ENCODE assay signal across 8 cellular contexts in the genomic region with DNA sequence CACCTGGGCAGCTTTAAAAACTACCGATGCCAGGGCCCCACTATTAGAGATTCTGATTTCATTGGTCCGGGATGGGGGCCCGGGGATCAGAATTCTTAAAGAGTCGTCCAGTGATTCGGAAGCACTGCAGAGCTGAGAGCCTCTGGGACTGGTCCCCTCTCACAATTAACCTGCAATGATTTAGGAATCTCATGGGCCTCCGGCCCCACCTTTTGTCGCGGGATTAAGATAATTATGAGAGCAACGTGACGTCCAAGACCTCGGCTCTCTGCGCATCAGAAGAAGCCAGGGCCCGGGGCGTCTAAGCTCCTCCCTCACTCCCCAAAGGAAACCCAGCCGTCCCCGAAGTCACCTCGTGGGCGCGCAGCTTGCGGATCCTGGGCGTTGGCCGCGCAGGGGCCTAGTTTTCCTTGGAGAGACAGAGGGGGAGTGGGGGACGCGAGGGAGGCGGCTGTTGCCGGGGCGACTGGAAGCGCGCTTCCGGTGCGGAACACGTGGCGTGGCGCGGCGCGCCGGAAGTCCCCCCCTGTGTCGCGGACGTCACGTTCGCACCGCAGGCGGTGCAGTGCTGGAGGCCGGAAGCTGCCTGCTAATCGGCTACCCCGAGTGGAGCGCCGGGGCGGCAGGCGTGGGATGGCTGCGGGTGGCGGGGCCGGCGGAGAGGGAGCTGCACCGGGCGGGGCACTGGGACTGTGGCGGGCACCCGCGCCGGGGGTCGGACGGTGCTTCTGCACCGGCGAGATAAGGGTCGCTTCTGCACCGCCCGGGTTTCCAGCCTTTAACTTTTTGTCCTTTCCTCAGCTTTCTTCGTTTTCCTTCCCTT. TPM values are rescaled to one million over a fixed set of nuclear protein-coding genes. Genes with fewer than 3 reads are reported as not detected.
DNase-seq lines count a peak whose midpoint lies in the region; ATAC-seq, FAIRE-seq and TF ChIP-seq lines count a peak whose summit lies in the region.

A gene with protein sequence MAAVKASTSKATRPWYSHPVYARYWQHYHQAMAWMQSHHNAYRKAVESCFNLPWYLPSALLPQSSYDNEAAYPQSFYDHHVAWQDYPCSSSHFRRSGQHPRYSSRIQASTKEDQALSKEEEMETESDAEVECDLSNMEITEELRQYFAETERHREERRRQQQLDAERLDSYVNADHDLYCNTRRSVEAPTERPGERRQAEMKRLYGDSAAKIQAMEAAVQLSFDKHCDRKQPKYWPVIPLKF (minus strand): TSS at position 468 of the 823 bp plus-strand sequence. CDS start 8,414 bp downstream, outside the sequence.

- intact Hi-C loops in A673 (cut with micrococcal nuclease; ENCODE audit: unreplicated experiment): loop anchor here (1.0 to 10.0 kb wide), 2 partner anchors 523 to 1085 kb away; no protein-coding TSS in a partner anchor
- intact Hi-C loops in spleen (cut with DNase I; ENCODE audit: low total_unique reads): loop anchor here (10.0 kb wide), 2 partner anchors 275 to 375 kb away; partner anchors contain the start of gene TCEANC

- H3K9me3 Mint-ChIP-seq in WTC11: no peaks in the 10 kb centered on the region
- H3K9me3 Mint-ChIP-seq in immature natural killer cell: no peaks in the 10 kb centered on the region

- H3K27ac ChIP-seq in A673 (ENCODE audit: low read depth, low read length, poor library complexity, severe bottlenecking) (peak within 1 kb of the TSS; percentile 86), spleen (peak within 1 kb of the TSS; percentile 67 to 92 (median 88))

- CTCF ChIA-PET in A673 (lab: Charles Lee): no interaction called here
- CTCF ChIA-PET in WTC11 (lab: Charles Lee): interaction anchor here (0.5 to 1.6 kb wide), 7 partner anchors 92 to 431 kb away, joined by 3 to 4 read pairs (median 3); partner anchors contain the start of genes OFD1 and TRAPPC2

- 0 to 12% (median 1%) methylated on average over 36 to 71 of the region's 71 CpGs for WGBS in spleen, 5 donors

- H3K27me3 ChIP-seq in A673 (replicated peaks; ENCODE audit: insufficient read depth, low read depth, low read length, poor library complexity) (no peaks in the 10 kb centered on the region), bronchial epithelial cell (ENCODE audit: control insufficient read depth, insufficient read depth, low read length) (no peaks in the 10 kb centered on the region), spleen (replicated peaks in 1 of 7) (peaks cover 0 to 27% (median 0%) of the 10 kb centered on the region in 7 donors)

- FAIRE-seq in bronchial epithelial cell (lab: Jason Lieb, UNC): no peak

- H3K9me3 ChIP-seq in A673 (ENCODE audit: low read depth, low read length, poor library complexity, severe bottlenecking): no peaks in the 10 kb centered on the region
- H3K9me3 ChIP-seq in spleen: no peaks in the 10 kb centered on the region

- TF ChIP-seq POLR2A in spleen (IDR thresholded peaks at IDR 0.05): peak; percentile 29 to 35 (median 31)

- H3K4me3 ChIP-seq in A673 (ENCODE audit: low read depth, low read length, poor library complexity, severe bottlenecking) (peak within 1 kb of the TSS; percentile 52), bronchial epithelial cell (ENCODE audit: low read depth, low read length) (peak within 1 kb of the TSS; percentile 57), spleen (peak within 1 kb of the TSS; percentile 52 to 79 (median 68))

- H3K4me1 ChIP-seq in A673 (ENCODE audit: insufficient read depth, low read length, poor library complexity, severe bottlenecking) (peaks cover 9% of the 10 kb centered on the region), spleen (peaks cover 0 to 43% (median 33%) of the 10 kb centered on the region in 6 donors)

- peak; percentile 95 for DNase-seq in A673 (ENCODE audit: low spot score)
- peak; percentile 49 for DNase-seq in NCI-H2196 treated with DMSO at 0.1 percent for 48 hours (lab: John Stamatoyannopoulos, UW; ENCODE audit: unreplicated experiment)
- peak; percentile 74 for DNase-seq in WTC11 (ENCODE audit: low spot score)
- DNase-seq in bronchial epithelial cell (ENCODE audit: low read depth): peak; percentile 63
- DNase-seq in immature natural killer cell: peak; percentile 89 to 93 (median 93)
- peak; percentile 97 for DNase-seq in spleen

- H3K36me3 ChIP-seq in A673 (ENCODE audit: insufficient read depth, low read length, poor library complexity, severe bottlenecking): no peaks in the 10 kb centered on the region
- H3K36me3 ChIP-seq in bronchial epithelial cell (ENCODE audit: control insufficient read depth, insufficient read depth, low read length): no peaks in the 10 kb centered on the region
- H3K36me3 ChIP-seq in spleen: peaks cover 0 to 3% (median 0%) of the 10 kb centered on the region in 6 donors

- ATAC-seq in GM18861 (IDR thresholded peaks at IDR 0.05; ENCODE audit: unreplicated experiment) (peak; percentile 62), HG03103 (IDR thresholded peaks at IDR 0.05; ENCODE audit: low read depth, unreplicated experiment) (peak; percentile 87), WTC11 (peak; percentile 83)

- no peak for TF ChIP-seq CTCF in A673 (conservative IDR thresholded peaks at IDR 0.05; ENCODE audit: low read depth, low read length)
- TF ChIP-seq CTCF in WTC11 (IDR thresholded peaks at IDR 0.05): no peak
- TF ChIP-seq CTCF in bronchial epithelial cell (IDR thresholded peaks at IDR 0.05; ENCODE audit: insufficient read depth, low read length, severe bottlenecking): no peak
- no peak for TF ChIP-seq CTCF in spleen (IDR thresholded peaks at IDR 0.05 in 8 of 11, conservative IDR thresholded peaks at IDR 0.05 in 3 of 11)

- H3K27ac Mint-ChIP-seq in WTC11: peak within 1 kb of the TSS; percentile 98
- peak within 1 kb of the TSS; percentile 97 to 100 (median 100) for H3K27ac Mint-ChIP-seq in immature natural killer cell

- H3K4me1 Mint-ChIP-seq in WTC11: peaks cover 33% of the 10 kb centered on the region
- H3K4me1 Mint-ChIP-seq in immature natural killer cell: peaks cover 24 to 30% of the 10 kb centered on the region in 2 donors

- POLR2A ChIA-PET in A673 (lab: Charles Lee; ENCODE audit: low non-redundant PET): interaction anchor here (0.6 to 0.9 kb wide), 2 partner anchors 522 to 1079 kb away, joined by 3 read pairs; no protein-coding TSS in a partner anchor
- POLR2A ChIA-PET in WTC11 (lab: Charles Lee): interaction anchor here (0.6 to 2.3 kb wide), 5 partner anchors 91 to 1239 kb away, joined by 3 to 23 read pairs (median 3); partner anchors contain the start of genes OFD1, PRPS2 and TRAPPC2

- H3K27me3 Mint-ChIP-seq in WTC11 (ENCODE audit: low read depth) (no peaks in the 10 kb centered on the region), immature natural killer cell (ENCODE audit: low read depth in 3 of 3) (peaks cover 8 to 12% (median 10%) of the 10 kb centered on the region in 3 donors)

- TSS peak; percentile 63 for BruUV-seq in A673 (replicated peaks; lab: Mats Ljungman, UMichigan)

- H3K36me3 Mint-ChIP-seq in WTC11 (no peaks in the 10 kb centered on the region), immature natural killer cell (no peaks in the 10 kb centered on the region)

- H3K4me3 Mint-ChIP-seq in WTC11: peak within 1 kb of the TSS; percentile 91
- peak within 1 kb of the TSS; percentile 92 to 99 (median 98) for H3K4me3 Mint-ChIP-seq in immature natural killer cell

TF ChIP-seq in WTC11, 78 proteins besides CTCF, POLR2A, EP300 and RAD21 (continues in another document):
- TF ChIP-seq HMGA2 (CRISPR knock-in tag; IDR thresholded peaks at IDR 0.05) (no peak), JUN (CRISPR knock-in tag; IDR thresholded peaks at IDR 0.05) (no peak), TEAD1 (CRISPR knock-in tag; IDR thresholded peaks at IDR 0.05) (peak; percentile 55; the same call in 1 of the 2 replicates), CREB1 (CRISPR knock-in tag; IDR thresholded peaks at IDR 0.05) (no peak), CREM (CRISPR knock-in tag; IDR thresholded peaks at IDR 0.05) (peak; percentile 89), ZNF396 (CRISPR knock-in tag; IDR thresholded peaks at IDR 0.05; ENCODE audit: borderline replicate concordance) (no peak), ZNF671 (CRISPR knock-in tag; IDR thresholded peaks at IDR 0.05) (no peak), ZBTB21 (CRISPR knock-in tag; IDR thresholded peaks at IDR 0.05; ENCODE audit: borderline replicate concordance) (0 out of 2 replicates have a peak, but pooled peaks have one; percentile 75), ZNF232 (CRISPR knock-in tag; IDR thresholded peaks at IDR 0.05) (no peak), FOXP4 (CRISPR knock-in tag; IDR thresholded peaks at IDR 0.05) (no peak), SMAD3 (CRISPR knock-in tag; IDR thresholded peaks at IDR 0.05; ENCODE audit: borderline replicate concordance) (no peak), GRHL2 (CRISPR knock-in tag; IDR thresholded peaks at IDR 0.05; ENCODE audit: insufficient replicate concordance, severe bottlenecking) (no peak), IRF1 (CRISPR knock-in tag; IDR thresholded peaks at IDR 0.05) (no peak)

RNA-seq across cellular contexts. Expression of the gene that starts here (rescaled TPM):
- 9.2 and 12.7 TPM in 2 replicates for total RNA-seq in A673 (2021)
- total RNA-seq in WTC11 (2021): 20.6 to 22.0 TPM (median 21.1 TPM) in 3 replicates
- 7.9 and 14.2 TPM in 2 replicates for total RNA-seq in bronchial epithelial cell
- polyA plus RNA-seq in immature natural killer cell: 10 to 100 TPM; 13.6 to 27.3 (median 20.3) TPM
- total RNA-seq in spleen: 10 to 100 TPM; 11.6 to 17.0 (median 14.5) TPM
- polyA plus RNA-seq in spleen: 10 to 100 TPM; 13.7 to 20.6 (median 18.9) TPM

Comparison
In these comparisons a context has a peak if more than half of its experiments do, and no peak if none do; other contexts are left out.
1. Peak in every context shown above with its lines: DNase-seq, ATAC-seq, H3K4me3 ChIP-seq and H3K27ac ChIP-seq.